16 cellular contexts compared by ENCODE assay signal in the genomic region with DNA sequence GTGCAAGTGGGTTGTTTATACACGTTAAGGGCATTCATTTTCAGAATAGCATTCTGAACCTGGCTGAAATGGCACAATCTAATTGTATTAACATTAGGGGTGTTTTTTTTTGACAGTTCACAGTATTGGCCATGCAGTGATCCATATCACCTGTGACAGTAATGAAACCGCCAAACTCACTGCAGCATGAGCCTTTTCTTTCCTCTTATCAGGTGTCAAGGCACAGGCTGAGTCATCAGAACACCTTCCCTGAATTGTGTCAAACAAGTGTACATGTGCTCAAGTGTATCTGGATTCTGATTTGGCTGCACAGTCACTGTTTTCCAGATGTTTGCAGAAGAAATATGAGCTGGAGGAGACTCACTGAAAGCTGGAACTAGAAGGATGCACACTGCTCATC.
"Had no signal": no experiment of that assay in that cellular context is flagged by ENCODE, and none has a peak within 500 bp of the region (broad histone marks: within the 10 kb centered on the region; RNA-seq: fewer than 3 reads in every experiment).

No MANE protein-coding gene starts in this region.

- DNase-seq: activated CD4-positive, alpha-beta T cell treated with anti-CD3 and anti-CD28 coated beads, Interleukin-2, amount 10 ng/mL, durations not matched to agents 24 days and 14 days; activated CD8-positive, alpha-beta T cell treated with anti-CD3 and anti-CD28 coated beads for 36 hours; activated naive CD4-positive, alpha-beta T cell; activated naive CD8-positive, alpha-beta T cell treated with anti-CD3 and anti-CD28 coated beads, Interleukin-2, amount 10 ng/mL, durations not matched to agents 7 days and 5 days; activated T-cell treated with anti-CD3 and anti-CD28 coated beads, Interleukin-2, amount 50 U/mL, for 1 hour; central memory CD4-positive, alpha-beta T cell; dorsolateral prefrontal cortex; hippocampal formation; left lung; naive B cell; right lobe of liver; stimulated activated CD4-positive, alpha-beta T cell treated with anti-CD3 and anti-CD28 coated beads, Interleukin-4, amount 100 ng/mL, for 1 hour; testis had no signal

- ATAC-seq: activated CD8-positive, alpha-beta T cell treated with anti-CD3 and anti-CD28 coated beads for 36 hours; activated T-helper 17 cell treated with anti-CD3 and anti-CD28 coated beads, Interleukin-2, amount 50 U/mL, for 72 hours; body of pancreas; left lung; right lobe of liver; stimulated activated memory B cell treated with anti-CD40 and anti-IgM and Interleukin-4, amounts not matched to agents 10 μg/mL and 1 μg/mL and 100 μg/mL, for 72 hours had no signal
